2 cellular contexts compared by ENCODE assay signal in genomic region chr7:602341-603141, GRCh38.
TF ChIP-seq lines count a peak whose summit lies in the region.

No MANE protein-coding gene starts in this region.

TF ChIP-seq in GM23338, 12 proteins besides CTCF, POLR2A, EP300 and RAD21 (continued from another document):
- TF ChIP-seq REST (IDR thresholded peaks at IDR 0.05; ENCODE audit: unreplicated experiment) (no peak), CREB1 (CRISPR knock-in tag; IDR thresholded peaks at IDR 0.05; ENCODE audit: low read depth) (no peak), JUNB (IDR thresholded peaks at IDR 0.05; ENCODE audit: unreplicated experiment) (no peak)

TF ChIP-seq in HepG2, 621 proteins besides CTCF, POLR2A, EP300 and RAD21 (continued from another document):
- no peak for TF ChIP-seq MEIS2 (CRISPR knock-in tag; IDR thresholded peaks at IDR 0.05)
- no peak for TF ChIP-seq ZFP36L2 (CRISPR knock-in tag; IDR thresholded peaks at IDR 0.05)
- TF ChIP-seq HNF4G (IDR thresholded peaks at IDR 0.05; ENCODE audit: borderline replicate concordance, low read depth, low read length) = peak; percentile 24; the same call in 1 of the 2 replicates
- TF ChIP-seq HNF4G (CRISPR knock-in tag; IDR thresholded peaks at IDR 0.05; ENCODE audit: borderline replicate concordance, low read depth) = peak; percentile 49; the same call in 1 of the 2 replicates
- 0 out of 2 replicates have a peak, but pooled peaks have one; percentile 20 for TF ChIP-seq ZFX (CRISPR knock-in tag; IDR thresholded peaks at IDR 0.05; ENCODE audit: low read depth)
- no peak for TF ChIP-seq SETDB1 (CRISPR knock-in tag; IDR thresholded peaks at IDR 0.05; ENCODE audit: borderline replicate concordance)
- TF ChIP-seq AGO2 (optimal IDR thresholded peaks at IDR 0.05; ENCODE audit: low read depth, low read length) = peak; percentile 66
- TF ChIP-seq ZNF557 (CRISPR knock-in tag; IDR thresholded peaks at IDR 0.05) = no peak
- TF ChIP-seq ZNF644 (CRISPR knock-in tag; IDR thresholded peaks at IDR 0.05; ENCODE audit: low read depth) = no peak
- TF ChIP-seq ELF1 (CRISPR knock-in tag; IDR thresholded peaks at IDR 0.05) = no peak
- no peak for TF ChIP-seq FOXP1 (IDR thresholded peaks at IDR 0.05)
- no peak for TF ChIP-seq FOXP1 (CRISPR knock-in tag; IDR thresholded peaks at IDR 0.05)
- no peak for TF ChIP-seq NR2F6 (IDR thresholded peaks at IDR 0.05)
- 0 out of 2 replicates have a peak, but pooled peaks have one; percentile 57 for TF ChIP-seq NR2F6 (CRISPR knock-in tag; IDR thresholded peaks at IDR 0.05)
- no peak for TF ChIP-seq RELA (CRISPR knock-in tag; IDR thresholded peaks at IDR 0.05)
- TF ChIP-seq ZFP37 (CRISPR knock-in tag; IDR thresholded peaks at IDR 0.05; ENCODE audit: borderline replicate concordance) = no peak
- 0 out of 2 replicates have a peak, but pooled peaks have one; percentile 7 for TF ChIP-seq RXRA (CRISPR knock-in tag; IDR thresholded peaks at IDR 0.05)
- TF ChIP-seq ZNF18 (CRISPR knock-in tag; IDR thresholded peaks at IDR 0.05; ENCODE audit: insufficient replicate concordance) = no peak
- TF ChIP-seq SMC3 (IDR thresholded peaks at IDR 0.05; ENCODE audit: low read length) = no peak
- TF ChIP-seq ZBTB42 (CRISPR knock-in tag; IDR thresholded peaks at IDR 0.05) = no peak
- no peak for TF ChIP-seq ZNF775 (CRISPR knock-in tag; IDR thresholded peaks at IDR 0.05; ENCODE audit: borderline replicate concordance)
- TF ChIP-seq ZBTB38 (CRISPR knock-in tag; IDR thresholded peaks at IDR 0.05) = peak; percentile 85
- no peak for TF ChIP-seq ZNF10 (CRISPR knock-in tag; IDR thresholded peaks at IDR 0.05; ENCODE audit: borderline replicate concordance, low read depth)
- peak; percentile 65 for TF ChIP-seq HNF4A (CRISPR knock-in tag; IDR thresholded peaks at IDR 0.05)
- TF ChIP-seq FOSL2 (CRISPR knock-in tag; IDR thresholded peaks at IDR 0.05) = 0 out of 2 replicates have a peak, but pooled peaks have one; percentile 7
- peak; percentile 23 for TF ChIP-seq HNRNPLL (IDR thresholded peaks at IDR 0.05; ENCODE audit: low read depth, low read length, poor library complexity, severe bottlenecking)
- peak; percentile 33; the same call in 1 of the 2 replicates for TF ChIP-seq ZNF350 (CRISPR knock-in tag; IDR thresholded peaks at IDR 0.05; ENCODE audit: borderline replicate concordance, low read depth)
- 0 out of 2 replicates have a peak, but pooled peaks have one; percentile 26 for TF ChIP-seq ARID2 (CRISPR knock-in tag; IDR thresholded peaks at IDR 0.05; ENCODE audit: borderline replicate concordance)
- TF ChIP-seq GABPB1 (CRISPR knock-in tag; IDR thresholded peaks at IDR 0.05) = peak; percentile 50; the same call in 1 of the 2 replicates
- 0 out of 2 replicates have a peak, but pooled peaks have one; percentile 26 for TF ChIP-seq SALL1 (CRISPR knock-in tag; IDR thresholded peaks at IDR 0.05)
- TF ChIP-seq HOXA9 (CRISPR knock-in tag; IDR thresholded peaks at IDR 0.05; ENCODE audit: borderline replicate concordance) = no peak
- TF ChIP-seq GATAD2A (CRISPR knock-in tag; IDR thresholded peaks at IDR 0.05) = 0 out of 2 replicates have a peak, but pooled peaks have one; percentile 10
- TF ChIP-seq SP5 (CRISPR knock-in tag; IDR thresholded peaks at IDR 0.05; ENCODE audit: borderline replicate concordance, low read depth) = peak; percentile 29; the same call in 1 of the 2 replicates
- no peak for TF ChIP-seq KLF16 (CRISPR knock-in tag; IDR thresholded peaks at IDR 0.05)
- no peak for TF ChIP-seq ZMYM4 (CRISPR knock-in tag; IDR thresholded peaks at IDR 0.05)
- TF ChIP-seq HMG20B (CRISPR knock-in tag; conservative IDR thresholded peaks at IDR 0.05) = no peak
- TF ChIP-seq RARA (CRISPR knock-in tag; IDR thresholded peaks at IDR 0.05) = peak; percentile 38
- TF ChIP-seq MAX (IDR thresholded peaks at IDR 0.05) = peak; percentile 62; the same call in 1 of the 2 replicates
- peak; percentile 77 for TF ChIP-seq ZNF687 (CRISPR knock-in tag; IDR thresholded peaks at IDR 0.05)
- TF ChIP-seq ERF (CRISPR knock-in tag; IDR thresholded peaks at IDR 0.05) = no peak
- TF ChIP-seq TEAD3 (CRISPR knock-in tag; optimal IDR thresholded peaks at IDR 0.05; ENCODE audit: borderline replicate concordance) = peak; percentile 6
- TF ChIP-seq ZNF160 (CRISPR knock-in tag; IDR thresholded peaks at IDR 0.05) = no peak
- TF ChIP-seq HOXA3 (CRISPR knock-in tag; IDR thresholded peaks at IDR 0.05) = 0 out of 2 replicates have a peak, but pooled peaks have one; percentile 33
- 0 out of 2 replicates have a peak, but pooled peaks have one; percentile 6 for TF ChIP-seq ZBTB33 (CRISPR knock-in tag; IDR thresholded peaks at IDR 0.05)
- peak; percentile 34; the same call in 1 of the 2 replicates for TF ChIP-seq MTA1 (CRISPR knock-in tag; IDR thresholded peaks at IDR 0.05; ENCODE audit: borderline replicate concordance)
- TF ChIP-seq ZMYM2 (CRISPR knock-in tag; IDR thresholded peaks at IDR 0.05) = peak; percentile 56
- no peak for TF ChIP-seq ZNF569 (CRISPR knock-in tag; IDR thresholded peaks at IDR 0.05; ENCODE audit: borderline replicate concordance)
- no peak for TF ChIP-seq NR0B2 (CRISPR knock-in tag; IDR thresholded peaks at IDR 0.05)
